13 cellular contexts compared by ENCODE assay signal in the genomic region with DNA sequence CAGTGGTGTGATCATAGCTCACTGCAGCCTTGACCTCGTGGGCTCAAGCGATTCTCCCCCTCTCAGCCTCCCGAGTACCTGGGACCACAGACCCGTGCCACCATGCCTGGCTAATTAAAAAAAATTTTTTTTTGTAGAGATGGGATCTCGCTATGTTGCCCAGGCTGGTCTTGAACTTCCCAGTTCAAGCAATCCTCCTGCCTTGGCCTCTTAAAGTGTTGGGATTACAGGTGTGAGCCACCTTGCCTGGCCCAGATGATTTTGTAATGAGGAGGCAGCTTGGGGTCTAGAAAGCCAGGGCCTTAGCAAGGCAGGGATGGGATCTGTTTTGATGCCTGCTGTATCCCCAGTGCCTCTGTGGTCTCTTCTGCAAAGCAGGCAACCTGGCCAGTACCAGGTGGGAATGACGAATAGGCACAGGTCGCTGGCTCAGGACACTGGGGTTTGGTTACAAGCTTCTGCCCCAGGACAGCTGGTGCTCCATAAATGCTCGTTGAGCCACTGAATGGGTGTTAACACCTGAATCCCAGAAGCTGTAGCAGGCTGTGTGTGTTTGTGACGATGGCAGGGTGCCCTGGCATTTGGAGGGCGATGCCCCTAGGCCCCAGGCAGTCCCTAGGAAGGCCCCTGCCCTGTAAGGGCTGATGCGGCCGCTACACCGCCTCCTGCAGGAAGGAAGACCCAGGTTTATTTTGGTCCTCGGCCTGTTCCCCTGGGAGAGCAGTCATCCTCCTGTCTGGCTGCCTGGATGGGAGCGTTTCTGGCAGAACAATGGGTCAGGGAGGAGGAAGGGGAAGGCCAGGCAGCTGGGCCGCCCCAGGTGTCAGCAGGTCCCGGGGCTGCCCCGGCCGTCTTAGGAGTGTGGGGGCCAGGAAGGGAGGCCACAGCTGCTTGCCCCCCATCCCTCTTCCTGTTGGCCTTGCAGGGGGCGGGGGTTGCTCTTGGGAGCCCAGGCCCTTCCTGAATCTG. TPM values are rescaled to one million over a fixed set of nuclear protein-coding genes. Genes with fewer than 3 reads are reported as not detected.
DNase-seq lines count a peak whose midpoint lies in the region; ATAC-seq lines count a peak whose summit lies in the region.
"Had no signal": no experiment of that assay in that cellular context is flagged by ENCODE, and none has a peak within 500 bp of the region (broad histone marks: within the 10 kb centered on the region; RNA-seq: fewer than 3 reads in every experiment).

No MANE protein-coding gene starts in this region.

- H3K4me1 ChIP-seq in mesendoderm (ENCODE audit: control insufficient read depth, low read depth, low read length) = no peaks in the 10 kb centered on the region
- H3K4me1 ChIP-seq in CD8-positive, alpha-beta memory T cell (ENCODE audit: insufficient read depth, low read length) = no peaks in the 10 kb centered on the region
- H3K4me1 ChIP-seq: A549 had no signal

- no peaks in the 10 kb centered on the region for H3K27me3 ChIP-seq in mesendoderm (ENCODE audit: insufficient read depth, low read length, poor library complexity)
- H3K27me3 ChIP-seq in CD8-positive, alpha-beta memory T cell (ENCODE audit: insufficient read depth, low read length, poor library complexity, severe bottlenecking) = no peaks in the 10 kb centered on the region
- H3K27me3 ChIP-seq: suprapubic skin had no signal

- no peak overlapping the region for H3K9ac ChIP-seq in mesendoderm (ENCODE audit: low read length)

- no peaks in the 10 kb centered on the region for H3K9me3 Mint-ChIP-seq in CD8-positive, alpha-beta memory T cell
- H3K9me3 Mint-ChIP-seq: activated naive CD4-positive, alpha-beta T cell treated with anti-CD3 and anti-CD28 coated beads for 36 hours had no signal

- no peak overlapping the region for H3K27ac ChIP-seq in mesendoderm (ENCODE audit: low read depth, low read length)
- no peak overlapping the region for H3K27ac ChIP-seq in CD8-positive, alpha-beta memory T cell (ENCODE audit: low read depth, low read length)
- H3K27ac ChIP-seq: A549, epithelial cell of prostate, suprapubic skin had no signal

- H2AK5ac ChIP-seq in mesendoderm (ENCODE audit: low read length) = no peak overlapping the region

- H2BK15ac ChIP-seq in mesendoderm (replicated peaks; ENCODE audit: low read depth) = no peak overlapping the region

- no peak overlapping the region for H3K56ac ChIP-seq in mesendoderm (ENCODE audit: low read length)

- no peaks in the 10 kb centered on the region for H3K36me3 ChIP-seq in mesendoderm (ENCODE audit: control insufficient read depth, insufficient read depth, low read length)
- H3K36me3 ChIP-seq in CD8-positive, alpha-beta memory T cell (ENCODE audit: insufficient read depth, low read length) = no peaks in the 10 kb centered on the region

- no peak overlapping the region for H3K4me3 ChIP-seq in mesendoderm (ENCODE audit: low read length)
- no peak overlapping the region for H3K4me3 ChIP-seq in CD8-positive, alpha-beta memory T cell (ENCODE audit: low read length)
- H3K4me3 ChIP-seq: A549, suprapubic skin had no signal

- no peak overlapping the region for H3K18ac ChIP-seq in mesendoderm (ENCODE audit: low read length)

- peaks cover 0 to 6% (median 3%) of the 10 kb centered on the region in 3 donors for H3K4me1 Mint-ChIP-seq in CD8-positive, alpha-beta memory T cell

- no peaks in the 10 kb centered on the region for H3K79me2 ChIP-seq in mesendoderm (ENCODE audit: control insufficient read depth, insufficient read depth, low read length)

- H2BK5ac ChIP-seq in mesendoderm (ENCODE audit: low read length) = no peak overlapping the region

- no CpG with 5 or more reads among the region's 20 CpGs for WGBS in mesendoderm (ENCODE audit: extremely low coverage, insufficient coverage, low lambda C conversion rate)

- no peak overlapping the region for H3K4me3 Mint-ChIP-seq in CD8-positive, alpha-beta memory T cell
- H3K4me3 Mint-ChIP-seq: activated naive CD4-positive, alpha-beta T cell treated with anti-CD3 and anti-CD28 coated beads for 36 hours had no signal

- no peak overlapping the region for H4K8ac ChIP-seq in mesendoderm (ENCODE audit: low read depth, low read length)

- peak; percentile 56 for DNase-seq in NCI-H2171 treated with DMSO at 0.1 percent for 48 hours (lab: John Stamatoyannopoulos, UW)
- DNase-seq in NCI-H2171 (lab: John Stamatoyannopoulos, UW) = no peak
- peak; percentile 52 for DNase-seq in mesendoderm
- no peak for DNase-seq in CD8-positive, alpha-beta memory T cell
- DNase-seq in GM03348 (ENCODE audit: low spot score) = no peak
- no peak for DNase-seq in NCI-H2107 (lab: John Stamatoyannopoulos, UW)
- DNase-seq: activated naive CD4-positive, alpha-beta T cell treated with anti-CD3 and anti-CD28 coated beads for 36 hours; KG1 had no signal

- POLR2A ChIA-PET in CD8-positive, alpha-beta memory T cell (lab: Charles Lee) = interaction anchor here (0.6 kb wide), 2 partner anchors 77 to 356 kb away, joined by 3 to 6 read pairs; no protein-coding TSS in a partner anchor

- H3K36me3 Mint-ChIP-seq in CD8-positive, alpha-beta memory T cell = peaks cover 0 to 17% (median 0%) of the 10 kb centered on the region in 3 donors

- H4K5ac ChIP-seq in mesendoderm (ENCODE audit: low read length) = no peak overlapping the region

- H3K79me1 ChIP-seq in mesendoderm (ENCODE audit: low read length) = no peaks in the 10 kb centered on the region

- no peak overlapping the region for H2BK120ac ChIP-seq in mesendoderm (ENCODE audit: low read depth, low read length)

- H3K4me2 ChIP-seq in mesendoderm (ENCODE audit: low read length) = no peak overlapping the region
- H3K4me2 ChIP-seq: A549 had no signal

- no peak overlapping the region for H3K23ac ChIP-seq in mesendoderm (ENCODE audit: low read length)

- ATAC-seq in esophagus mucosa (peak; percentile 53), HG02852 (IDR thresholded peaks at IDR 0.05; ENCODE audit: unreplicated experiment) (no peak)

- H3K27me3 Mint-ChIP-seq in CD8-positive, alpha-beta memory T cell = no peaks in the 10 kb centered on the region

- CTCF ChIA-PET in CD8-positive, alpha-beta memory T cell (lab: Charles Lee) = interaction anchor here (3.7 kb wide), 1 partner anchor 11 kb away, joined by 14 read pairs; no protein-coding TSS in a partner anchor

- no peak overlapping the region for H3K27ac Mint-ChIP-seq in CD8-positive, alpha-beta memory T cell
- H3K27ac Mint-ChIP-seq: activated naive CD4-positive, alpha-beta T cell treated with anti-CD3 and anti-CD28 coated beads for 36 hours had no signal

- no peaks in the 10 kb centered on the region for H3K9me3 ChIP-seq in CD8-positive, alpha-beta memory T cell (ENCODE audit: low read length)
- H3K9me3 ChIP-seq: A549, suprapubic skin had no signal

- no peak overlapping the region for H3K4ac ChIP-seq in mesendoderm (ENCODE audit: low read depth, low read length)

RNA-seq across cellular contexts. Expression of a gene that starts 8.6 kb away (rescaled TPM):
- total RNA-seq in esophagus mucosa = 8.1 TPM
- 5.3 TPM for polyA plus RNA-seq in mesendoderm (2013, experiment 1 of 2)
- polyA plus RNA-seq in mesendoderm (2013, experiment 2 of 2) = 5.1 TPM
- total RNA-seq in CD8-positive, alpha-beta memory T cell = 10 to 100 TPM in 1 of 2 experiments, 1 to 10 TPM in 1; 9.0 to 10.0 TPM
- polyA plus RNA-seq in CD8-positive, alpha-beta memory T cell = 9.6 TPM

RNA-seq across cellular contexts. Expression of a gene that starts 22.2 kb away (rescaled TPM):
- 42.0 TPM for total RNA-seq in esophagus mucosa
- 52.7 TPM for polyA plus RNA-seq in mesendoderm (2013, experiment 1 of 2)
- polyA plus RNA-seq in mesendoderm (2013, experiment 2 of 2) = 54.8 TPM
- total RNA-seq in CD8-positive, alpha-beta memory T cell = 10 to 100 TPM; 83.2 to 88.6 TPM
- polyA plus RNA-seq in CD8-positive, alpha-beta memory T cell = 146 TPM

Comparison
In these comparisons a context has a peak if more than half of its experiments do, and no peak if none do; other contexts are left out.
1. DNase-seq: peak in NCI-H2171 treated with DMSO at 0.1 percent for 48 hours (single experiment) and mesendoderm (single experiment); none in NCI-H2171 (single experiment), CD8-positive, alpha-beta memory T cell (0 of 5), GM03348 (single experiment) and NCI-H2107 (single experiment).